Comparison of ENCODE assay signal across 8 cellular contexts in genomic region chr6:7911345-7911725, GRCh38. TPM values are rescaled to one million over a fixed set of nuclear protein-coding genes. Genes with fewer than 3 reads are reported as not detected.
A peak's percentile ranks its signal among the peaks of the same experiment; 100 is the strongest.
DNase-seq lines count a peak whose midpoint lies in the region; ATAC-seq, FAIRE-seq and TF ChIP-seq lines count a peak whose summit lies in the region.

No MANE protein-coding gene starts in this region.

- H3K36me3 ChIP-seq in HUES6 (ENCODE audit: control insufficient read depth, insufficient read depth, low read length) (peaks cover 5% of the 10 kb centered on the region), GM12878 (ENCODE audit: control insufficient read depth in 2 of 2, insufficient read depth in 2 of 2, low read length in 1 of 2) (0 out of 4 replicates have a peak, but pooled peaks cover 0 to 10% of the 10 kb centered on the region in 2 experiments), liver (ENCODE audit: control insufficient read depth in 4 of 4, insufficient read depth in 3 of 4, low read depth in 1 of 4, low read length in 3 of 4) (no peaks in the 10 kb centered on the region)

- no TSS peak for BruUV-seq in GM12878 (replicated peaks; lab: Mats Ljungman, UMichigan)

- TF ChIP-seq EP300 in A549 (IDR thresholded peaks at IDR 0.05) (no peak), GM12878 (IDR thresholded peaks at IDR 0.05; ENCODE audit: borderline replicate concordance in 1 of 2, control insufficient read depth in 1 of 2, low read depth in 2 of 2, low read length in 2 of 2) (no peak)

- DNase-seq in A549 (ENCODE audit: low read depth in 1 of 2, low spot score in 1 of 2) (no peak), GM12878 (ENCODE audit: low read depth, low spot score) (no peak), amniotic stem cell (lab: John Stamatoyannopoulos, UW) (no peak), RCC 7860 (ENCODE audit: low spot score) (no peak), NCI-H510A treated with DMSO at 0.1 percent for 48 hours (lab: John Stamatoyannopoulos, UW) (no peak)

- TF ChIP-seq RAD21 in A549 (conservative IDR thresholded peaks at IDR 0.05 in 1 of 2, IDR thresholded peaks at IDR 0.05 in 1 of 2) (no peak), GM12878 (IDR thresholded peaks at IDR 0.05; ENCODE audit: insufficient read depth, low read depth, low read length) (no peak), liver (IDR thresholded peaks at IDR 0.05) (no peak)

- peak overlapping the region; percentile 99 for H3K4me3 ChIP-seq in A549
- peak overlapping the region; percentile 96 for H3K4me3 ChIP-seq in HUES6 (ENCODE audit: low read depth, low read length)
- H3K4me3 ChIP-seq in GM12878 = no peak overlapping the region; the same call in 1 of the 2 replicates
- peak overlapping the region; percentile 66 to 96 (median 68) for H3K4me3 ChIP-seq in liver (ENCODE audit: low read depth in 1 of 3, low read length in 3 of 3)

- SMC1A ChIA-PET in GM12878 (lab: Charles Lee; ENCODE audit: uncharacterized antibody, unreplicated experiment) = interaction anchor here (1.2 kb wide), 1 partner anchor 22 kb away, joined by 3 read pairs; no protein-coding TSS in a partner anchor

- POLR2A ChIA-PET in A549 (lab: Yijun Ruan, JAX) = interaction anchor here (0.6 to 1.3 kb wide), 2 partner anchors 81 to 189 kb away, joined by 3 to 5 read pairs; no protein-coding TSS in a partner anchor
- POLR2A ChIA-PET in GM12878 (lab: Charles Lee) = no interaction called here

- CTCF ChIA-PET in A549 (lab: Yijun Ruan, JAX) = interaction anchor here (0.5 to 1.4 kb wide), 3 partner anchors 81 to 1057 kb away, joined by 3 to 4 read pairs (median 4); no protein-coding TSS in a partner anchor
- CTCF ChIA-PET in GM12878 (lab: Yijun Ruan, JAX) = interaction anchor here (0.6 to 0.9 kb wide), 3 partner anchors 12 to 157 kb away, joined by 3 to 6 read pairs (median 4); no protein-coding TSS in a partner anchor

- H2AFZ ChIP-seq in GM12878 (ENCODE audit: control insufficient read depth, low read depth, low read length) = peak overlapping the region; percentile 62

- FAIRE-seq in A549 (lab: Jason Lieb, UNC) (no peak), GM12878 (lab: Jason Lieb, UNC) (no peak), RCC 7860 (lab: Jason Lieb, UNC) (no peak)

- H3K4me2 ChIP-seq in A549 = peak overlapping the region; percentile 100
- H3K4me2 ChIP-seq in GM12878 (ENCODE audit: control insufficient read depth, insufficient read depth) = peak overlapping the region; percentile 88

- H3K4me1 ChIP-seq in A549 (peaks cover 12% of the 10 kb centered on the region; the same call in 2 of the 3 replicates), HUES6 (ENCODE audit: control insufficient read depth, insufficient read depth, low read length) (peaks cover 15% of the 10 kb centered on the region), GM12878 (ENCODE audit: control insufficient read depth, insufficient read depth, low read length) (peaks cover 58% of the 10 kb centered on the region), liver (ENCODE audit: control insufficient read depth in 4 of 4, insufficient read depth in 4 of 4, low read length in 3 of 4) (peaks cover 16 to 29% (median 19%) of the 10 kb centered on the region in 4 donors)

- peaks cover 6% of the 10 kb centered on the region; the same call in 1 of the 2 replicates for H4K20me1 ChIP-seq in GM12878 (ENCODE audit: control insufficient read depth, insufficient read depth)

- TF ChIP-seq CTCF in A549 (IDR thresholded peaks at IDR 0.05) (no peak), GM12878 (IDR thresholded peaks at IDR 0.05 in 2 of 3, conservative IDR thresholded peaks at IDR 0.05 in 1 of 3; ENCODE audit: control insufficient read depth in 2 of 3, extremely low read depth in 1 of 3, insufficient read depth in 1 of 3, low read depth in 3 of 3, low read length in 3 of 3) (no peak), liver (IDR thresholded peaks at IDR 0.05; ENCODE audit: low read depth, low read length, missing input control) (no peak)

- no peaks in the 10 kb centered on the region for H3K9me3 ChIP-seq in A549
- no peaks in the 10 kb centered on the region for H3K9me3 ChIP-seq in HUES6 (ENCODE audit: control insufficient read depth, insufficient read depth, low read depth, low read length)
- no peaks in the 10 kb centered on the region; the same call in 2 of the 3 replicates for H3K9me3 ChIP-seq in GM12878 (replicated peaks; ENCODE audit: control insufficient read depth, insufficient read depth, low read length)
- no peaks in the 10 kb centered on the region for H3K9me3 ChIP-seq in liver (ENCODE audit: control insufficient read depth in 4 of 4, low read length in 3 of 4)

- H3K9ac ChIP-seq in HUES6 (ENCODE audit: low read length) (peak overlapping the region; percentile 79), GM12878 (ENCODE audit: control insufficient read depth, insufficient read depth, low read length) (peak overlapping the region; percentile 56), liver (ENCODE audit: low read depth in 1 of 2, low read length in 2 of 2) (peak overlapping the region in 1 of 2 donors; percentile 89)

- ATAC-seq in A549 (no peak), GM12878 (no peak), GM19463 (IDR thresholded peaks at IDR 0.05; ENCODE audit: unreplicated experiment) (no peak)

- H3K27me3 ChIP-seq in HUES6 (ENCODE audit: control insufficient read depth, insufficient read depth, low read length) = peaks cover 42% of the 10 kb centered on the region
- H3K27me3 ChIP-seq in GM12878 (replicated peaks in 1 of 2; ENCODE audit: control insufficient read depth in 2 of 2, insufficient read depth in 2 of 2, low read length in 1 of 2) = peaks cover 0 to 3% of the 10 kb centered on the region in 2 experiments; a peak in 2 of 4 replicates
- no peaks in the 10 kb centered on the region for H3K27me3 ChIP-seq in liver (ENCODE audit: control insufficient read depth in 4 of 4, insufficient read depth in 4 of 4, low read length in 3 of 4)

- H3K27ac ChIP-seq in A549 (peak overlapping the region; percentile 98 to 99), HUES6 (ENCODE audit: low read depth, low read length) (no peak overlapping the region), GM12878 (ENCODE audit: control insufficient read depth, insufficient read depth) (0 out of 2 replicates have a peak overlapping the region, but pooled peaks have one; percentile 47), liver (ENCODE audit: low read depth in 1 of 2, low read length in 2 of 2) (no peak overlapping the region)

- no peak for TF ChIP-seq POLR2A in A549 (IDR thresholded peaks at IDR 0.05; ENCODE audit: low read length)
- no peak for TF ChIP-seq POLR2A in GM12878 (IDR thresholded peaks at IDR 0.05; ENCODE audit: low read depth, low read length)

- in situ Hi-C loops in GM12878 (cut with MboI) = no loop called here

- WGBS in A549 (ENCODE audit: missing lambda C conversion rate) = 89% methylated on average over 8 of the region's 11 CpGs
- 73% methylated on average over 11 of the region's 11 CpGs for WGBS in GM12878 (ENCODE audit: insufficient coverage, insufficient replicate concordance, low lambda C conversion rate, missing lambda C conversion rate)
- WGBS in liver = 84% methylated on average over 11 of the region's 11 CpGs

- peaks cover 38% of the 10 kb centered on the region for H3K79me2 ChIP-seq in GM12878 (ENCODE audit: control insufficient read depth, insufficient read depth, low read length)

- intact Hi-C loops in GM12878 (cut with micrococcal nuclease; ENCODE audit: unreplicated experiment) = no loop called here

- RAD21 ChIA-PET in GM12878 (lab: Charles Lee; ENCODE audit: unreplicated experiment) = interaction anchor here (1.3 kb wide), 1 partner anchor 22 kb away, joined by 3 read pairs; no protein-coding TSS in a partner anchor

TF ChIP-seq in A549, 52 proteins besides CTCF, POLR2A, EP300 and RAD21:
- TF ChIP-seq FOXS1 (CRISPR knock-in tag; IDR thresholded peaks at IDR 0.05) = no peak
- no peak for TF ChIP-seq ZSCAN20 (CRISPR knock-in tag; IDR thresholded peaks at IDR 0.05)
- no peak for TF ChIP-seq CBX8 (IDR thresholded peaks at IDR 0.05)
- TF ChIP-seq POLR2AphosphoS2 (conservative IDR thresholded peaks at IDR 0.05; ENCODE audit: low read length) = no peak

TF ChIP-seq in GM12878, 131 proteins besides CTCF, POLR2A, EP300 and RAD21 (continues in another document):
- no peak for TF ChIP-seq RBBP5 (conservative IDR thresholded peaks at IDR 0.05)
- TF ChIP-seq MEF2A (IDR thresholded peaks at IDR 0.05; ENCODE audit: insufficient read depth, low read depth, low read length) = no peak
- TF ChIP-seq IKZF1 (conservative IDR thresholded peaks at IDR 0.05) = no peak
- no peak for TF ChIP-seq SP1 (IDR thresholded peaks at IDR 0.05; ENCODE audit: low read depth, low read length)

TF ChIP-seq in liver, 16 proteins besides CTCF, POLR2A, EP300 and RAD21 (continues in another document):
- no peak for TF ChIP-seq GABPA (IDR thresholded peaks at IDR 0.05 in 1 of 2, conservative IDR thresholded peaks at IDR 0.05 in 1 of 2)
- TF ChIP-seq FOXA1 (IDR thresholded peaks at IDR 0.05) = no peak
- no peak for TF ChIP-seq NR2F2 (IDR thresholded peaks at IDR 0.05)
- TF ChIP-seq RXRA (IDR thresholded peaks at IDR 0.05) = no peak
- no peak for TF ChIP-seq YY1 (IDR thresholded peaks at IDR 0.05)
- no peak for TF ChIP-seq TAF1 (conservative IDR thresholded peaks at IDR 0.05)
- no peak for TF ChIP-seq HNF4G (IDR thresholded peaks at IDR 0.05)
- no peak for TF ChIP-seq JUND (IDR thresholded peaks at IDR 0.05)

RNA-seq across cellular contexts. Expression of gene TXNDC5, which starts 0.7 kb away (rescaled TPM):
- 134 and 199 TPM in 2 replicates for polyA plus RNA-seq in A549 (2011; rRNA removed)
- 68.8 and 78.4 TPM in 2 replicates for polyA plus RNA-seq in A549 (2012; cell fraction: cytosol; rRNA removed)
- 51.6 and 84.8 TPM in 2 replicates for polyA plus RNA-seq in A549 (2012; cell fraction: nucleus; rRNA removed)
- polyA plus RNA-seq in A549 (2017; fragmentation: RNase III; extraction: RNeasy Plus Mini Kit Qiagen cat#74134 plus additional on column Dnase treatment) = 111 to 115 TPM (median 111 TPM) in 3 replicates
- 95.6 and 112 TPM in 2 replicates for polyA minus RNA-seq in A549 (2011; rRNA and poly(A)+ RNA removed)
- total RNA-seq in GM12878 (2013; cell fraction: nucleolus; rRNA removed) = 52.5 and 54.0 TPM in 2 replicates
- 173 and 181 TPM in 2 replicates for total RNA-seq in GM12878 (2014; rRNA removed)
- 128 and 143 TPM in 2 replicates for total RNA-seq in GM12878 (2014; rRNA removed; fragmentation: Illumina TruSeq; extraction: Trizol)
- total RNA-seq in GM12878 (2021) = 131 and 143 TPM in 2 replicates
- polyA plus RNA-seq in GM12878 (2011; ENCODE audit: low read depth) = 122 TPM
- 38.2 and 50.1 TPM in 2 replicates for polyA plus RNA-seq in GM12878 (2011; rRNA removed)
- polyA plus RNA-seq in GM12878 (2011; cell fraction: cytosol; rRNA removed) = 47.0 and 47.9 TPM in 2 replicates
- polyA plus RNA-seq in GM12878 (2011; cell fraction: nucleus; rRNA removed) = 30.6 and 39.9 TPM in 2 replicates
- polyA plus RNA-seq in GM12878 (2012) = 117 and 141 TPM in 2 replicates
- 135 and 145 TPM in 2 replicates for polyA plus RNA-seq in GM12878 (2014; fragmentation: Illumina TruSeq; extraction: Trizol)
- polyA plus RNA-seq in GM12878 (2014; fragmentation: Nextera tagmentation; extraction: Ambion mirVana) = 10 to 100 TPM; 38.1 to 46.7 TPM
- polyA plus RNA-seq in GM12878 (2014; rRNA removed) = 122 and 129 TPM in 2 replicates
- 100 to 1,000 TPM in 1 of 2 experiments, 1 to 10 TPM in 1; 7.2 to 165 TPM for polyA plus RNA-seq in GM12878 (2016; fragmentation: Nextera tagmentation; extraction: Ambion mirVana)
- polyA minus RNA-seq in GM12878 (2011; rRNA and poly(A)+ RNA removed) = 39.4 and 40.8 TPM in 2 replicates
- 15.0 and 18.6 TPM in 2 replicates for polyA minus RNA-seq in GM12878 (2011; cell fraction: cytosol; rRNA and poly(A)+ RNA removed)
- 9.7 and 14.4 TPM in 2 replicates for polyA minus RNA-seq in GM12878 (2011; cell fraction: nucleus; rRNA and poly(A)+ RNA removed)
- 100 to 1,000 TPM; 117 to 273 TPM for total RNA-seq in liver
- 100 to 1,000 TPM in 1 of 2 donors, 10 to 100 TPM in 1; 50.2 to 204 TPM for polyA plus RNA-seq in liver

Comparison
In these comparisons a context has a peak if more than half of its experiments do, and no peak if none do; other contexts are left out.
1. H3K27ac ChIP-seq: peak in A549 (2 of 2) and GM12878 (single experiment); none in HUES6 (single experiment) and liver (0 of 2).